ENCODE assay signal across 7 cellular contexts in genomic region chr17:49495842-49496182, GRCh38. TPM values are rescaled to one million over a fixed set of nuclear protein-coding genes. Genes with fewer than 3 reads are reported as not detected.
DNase-seq lines count a peak whose midpoint lies in the region; ATAC-seq and TF ChIP-seq lines count a peak whose summit lies in the region.

No MANE protein-coding gene starts in this region.

- peaks cover 74% of the 10 kb centered on the region for H3K27me3 Mint-ChIP-seq in activated T-cell treated with anti-CD3 and anti-CD28 coated beads, Interleukin-2, amount 50 U/mL, for 72 hours (ENCODE audit: low read depth)

- H3K36me3 ChIP-seq in HUES6 (ENCODE audit: control insufficient read depth, insufficient read depth, low read length) (no peaks in the 10 kb centered on the region), mucosa of descending colon (ENCODE audit: low read depth) (no peaks in the 10 kb centered on the region)

- peak overlapping the region; percentile 83 for H3K4me3 ChIP-seq in HUES6 (ENCODE audit: low read depth, low read length)
- peak overlapping the region; percentile 69 for H3K4me3 ChIP-seq in iPS-18c (ENCODE audit: insufficient read depth, low read depth, low read length)
- no peak overlapping the region for H3K4me3 ChIP-seq in mucosa of descending colon

- H3K4me1 ChIP-seq in HUES6 (ENCODE audit: control insufficient read depth, insufficient read depth, low read length), result peaks cover 36% of the 10 kb centered on the region
- H3K4me1 ChIP-seq in mucosa of descending colon (ENCODE audit: low read depth), result peaks cover 22% of the 10 kb centered on the region

- H3K27ac Mint-ChIP-seq in activated T-cell treated with anti-CD3 and anti-CD28 coated beads, Interleukin-2, amount 50 U/mL, for 72 hours, result peak overlapping the region; percentile 62
- H3K27ac Mint-ChIP-seq in stimulated activated effector memory CD8-positive, alpha-beta T cell treated with anti-CD3 and anti-CD28 coated beads, Interleukin-12 subunit alpha, Interleukin-12 subunit beta, amount 100 ng/mL, for 72 hours, result no peak overlapping the region

- peak in 1 of 2 donors; percentile 2 for ATAC-seq in activated T-cell treated with anti-CD3 and anti-CD28 coated beads, Interleukin-2, amount 50 U/mL, for 72 hours (replicated peaks in 1 of 2)
- ATAC-seq in stimulated activated effector memory CD8-positive, alpha-beta T cell treated with anti-CD3 and anti-CD28 coated beads, Interleukin-12 subunit alpha, Interleukin-12 subunit beta, amount 100 ng/mL, for 72 hours, result no peak
- ATAC-seq in mucosa of descending colon, result no peak
- no peak for ATAC-seq in GM18868 (IDR thresholded peaks at IDR 0.05; ENCODE audit: unreplicated experiment)

- H3K27me3 ChIP-seq in HUES6 (ENCODE audit: control insufficient read depth, insufficient read depth, low read length), result peaks cover 64% of the 10 kb centered on the region

- TF ChIP-seq CTCF in mucosa of descending colon (IDR thresholded peaks at IDR 0.05), result no peak

- no peak overlapping the region for H3K9ac ChIP-seq in HUES6 (ENCODE audit: low read length)

- DNase-seq in activated T-cell treated with anti-CD3 and anti-CD28 coated beads, Interleukin-2, amount 50 U/mL, for 72 hours, result peak in 1 of 2 donors; percentile 6
- peak; percentile 8 to 58 for DNase-seq in stimulated activated effector memory CD8-positive, alpha-beta T cell treated with anti-CD3 and anti-CD28 coated beads, Interleukin-12 subunit alpha, Interleukin-12 subunit beta, amount 100 ng/mL, for 72 hours (ENCODE audit: low spot score in 2 of 2)
- no peak for DNase-seq in mesenteric fat pad (ENCODE audit: low spot score)
- DNase-seq in mucosa of descending colon, result no peak

- peak overlapping the region; percentile 85 to 88 for H3K4me3 Mint-ChIP-seq in activated T-cell treated with anti-CD3 and anti-CD28 coated beads, Interleukin-2, amount 50 U/mL, for 72 hours
- peak overlapping the region; percentile 80 for H3K4me3 Mint-ChIP-seq in stimulated activated effector memory CD8-positive, alpha-beta T cell treated with anti-CD3 and anti-CD28 coated beads, Interleukin-12 subunit alpha, Interleukin-12 subunit beta, amount 100 ng/mL, for 72 hours

- H3K36me3 Mint-ChIP-seq in activated T-cell treated with anti-CD3 and anti-CD28 coated beads, Interleukin-2, amount 50 U/mL, for 72 hours (ENCODE audit: insufficient read depth in 2 of 2), result no peaks in the 10 kb centered on the region
- H3K36me3 Mint-ChIP-seq in stimulated activated effector memory CD8-positive, alpha-beta T cell treated with anti-CD3 and anti-CD28 coated beads, Interleukin-12 subunit alpha, Interleukin-12 subunit beta, amount 100 ng/mL, for 72 hours, result no peaks in the 10 kb centered on the region

- H3K4me1 Mint-ChIP-seq in activated T-cell treated with anti-CD3 and anti-CD28 coated beads, Interleukin-2, amount 50 U/mL, for 72 hours (ENCODE audit: low read depth), result peaks cover 8% of the 10 kb centered on the region
- peaks cover 30% of the 10 kb centered on the region for H3K4me1 Mint-ChIP-seq in stimulated activated effector memory CD8-positive, alpha-beta T cell treated with anti-CD3 and anti-CD28 coated beads, Interleukin-12 subunit alpha, Interleukin-12 subunit beta, amount 100 ng/mL, for 72 hours

- H3K9me3 Mint-ChIP-seq in activated T-cell treated with anti-CD3 and anti-CD28 coated beads, Interleukin-2, amount 50 U/mL, for 72 hours, result no peaks in the 10 kb centered on the region
- no peaks in the 10 kb centered on the region for H3K9me3 Mint-ChIP-seq in stimulated activated effector memory CD8-positive, alpha-beta T cell treated with anti-CD3 and anti-CD28 coated beads, Interleukin-12 subunit alpha, Interleukin-12 subunit beta, amount 100 ng/mL, for 72 hours

- intact Hi-C loops in mucosa of descending colon (cut with DNase I, micrococcal nuclease), result loop anchor here in 1 of 2 donors (10.0 kb wide), 1 partner anchor 59 kb away; no protein-coding TSS in a partner anchor

- H3K9me3 ChIP-seq in HUES6 (ENCODE audit: control insufficient read depth, insufficient read depth, low read depth, low read length) (no peaks in the 10 kb centered on the region), iPS-18c (ENCODE audit: control insufficient read depth, insufficient read depth, low read length) (no peaks in the 10 kb centered on the region), mucosa of descending colon (no peaks in the 10 kb centered on the region)

- no peak overlapping the region for H3K27ac ChIP-seq in HUES6 (ENCODE audit: low read depth, low read length)

RNA-seq across cellular contexts. Expression of gene NGFR, which starts 0.7 kb away (rescaled TPM):
- total RNA-seq in activated T-cell treated with anti-CD3 and anti-CD28 coated beads, Interleukin-2, amount 50 U/mL, for 72 hours, result under 1 TPM; 0.14 to 0.28 TPM
- 42.0 TPM for total RNA-seq in mesenteric fat pad
- total RNA-seq in mucosa of descending colon, result 10 to 100 TPM in 1 of 3 donors, 1 to 10 TPM in 2; 1.0 to 11.9 (median 2.0) TPM

Comparison
In these comparisons a context has a peak if more than half of its experiments do, and no peak if none do; other contexts are left out.
1. DNase-seq: peak in stimulated activated effector memory CD8-positive, alpha-beta T cell treated with anti-CD3 and anti-CD28 coated beads, Interleukin-12 subunit alpha, Interleukin-12 subunit beta, amount 100 ng/mL, for 72 hours (2 of 2); none in mesenteric fat pad (single experiment) and mucosa of descending colon (0 of 3).